ENCODE assay signal across 1 cellular context in genomic region chr17:61425682-61426481, GRCh38.
TF ChIP-seq lines count a peak whose summit lies in the region.

No MANE protein-coding gene starts in this region.

TF ChIP-seq in HepG2, 621 proteins besides CTCF, POLR2A, EP300 and RAD21 (continued from another document and continues in another):
- TF ChIP-seq, protein P1, sequence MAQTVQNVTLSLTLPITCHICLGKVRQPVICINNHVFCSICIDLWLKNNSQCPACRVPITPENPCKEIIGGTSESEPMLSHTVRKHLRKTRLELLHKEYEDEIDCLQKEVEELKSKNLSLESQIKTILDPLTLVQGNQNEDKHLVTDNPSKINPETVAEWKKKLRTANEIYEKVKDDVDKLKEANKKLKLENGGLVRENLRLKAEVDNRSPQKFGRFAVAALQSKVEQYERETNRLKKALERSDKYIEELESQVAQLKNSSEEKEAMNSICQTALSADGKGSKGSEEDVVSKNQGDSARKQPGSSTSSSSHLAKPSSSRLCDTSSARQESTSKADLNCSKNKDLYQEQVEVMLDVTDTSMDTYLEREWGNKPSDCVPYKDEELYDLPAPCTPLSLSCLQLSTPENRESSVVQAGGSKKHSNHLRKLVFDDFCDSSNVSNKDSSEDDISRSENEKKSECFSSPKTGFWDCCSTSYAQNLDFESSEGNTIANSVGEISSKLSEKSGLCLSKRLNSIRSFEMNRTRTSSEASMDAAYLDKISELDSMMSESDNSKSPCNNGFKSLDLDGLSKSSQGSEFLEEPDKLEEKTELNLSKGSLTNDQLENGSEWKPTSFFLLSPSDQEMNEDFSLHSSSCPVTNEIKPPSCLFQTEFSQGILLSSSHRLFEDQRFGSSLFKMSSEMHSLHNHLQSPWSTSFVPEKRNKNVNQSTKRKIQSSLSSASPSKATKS (CRISPR knock-in tag; IDR thresholded peaks at IDR 0.05), result no peak
- no peak for TF ChIP-seq ZNF674 (CRISPR knock-in tag; IDR thresholded peaks at IDR 0.05; ENCODE audit: low read depth)
- TF ChIP-seq BHLHE40 (IDR thresholded peaks at IDR 0.05; ENCODE audit: low read length), result no peak
- TF ChIP-seq, protein P2, sequence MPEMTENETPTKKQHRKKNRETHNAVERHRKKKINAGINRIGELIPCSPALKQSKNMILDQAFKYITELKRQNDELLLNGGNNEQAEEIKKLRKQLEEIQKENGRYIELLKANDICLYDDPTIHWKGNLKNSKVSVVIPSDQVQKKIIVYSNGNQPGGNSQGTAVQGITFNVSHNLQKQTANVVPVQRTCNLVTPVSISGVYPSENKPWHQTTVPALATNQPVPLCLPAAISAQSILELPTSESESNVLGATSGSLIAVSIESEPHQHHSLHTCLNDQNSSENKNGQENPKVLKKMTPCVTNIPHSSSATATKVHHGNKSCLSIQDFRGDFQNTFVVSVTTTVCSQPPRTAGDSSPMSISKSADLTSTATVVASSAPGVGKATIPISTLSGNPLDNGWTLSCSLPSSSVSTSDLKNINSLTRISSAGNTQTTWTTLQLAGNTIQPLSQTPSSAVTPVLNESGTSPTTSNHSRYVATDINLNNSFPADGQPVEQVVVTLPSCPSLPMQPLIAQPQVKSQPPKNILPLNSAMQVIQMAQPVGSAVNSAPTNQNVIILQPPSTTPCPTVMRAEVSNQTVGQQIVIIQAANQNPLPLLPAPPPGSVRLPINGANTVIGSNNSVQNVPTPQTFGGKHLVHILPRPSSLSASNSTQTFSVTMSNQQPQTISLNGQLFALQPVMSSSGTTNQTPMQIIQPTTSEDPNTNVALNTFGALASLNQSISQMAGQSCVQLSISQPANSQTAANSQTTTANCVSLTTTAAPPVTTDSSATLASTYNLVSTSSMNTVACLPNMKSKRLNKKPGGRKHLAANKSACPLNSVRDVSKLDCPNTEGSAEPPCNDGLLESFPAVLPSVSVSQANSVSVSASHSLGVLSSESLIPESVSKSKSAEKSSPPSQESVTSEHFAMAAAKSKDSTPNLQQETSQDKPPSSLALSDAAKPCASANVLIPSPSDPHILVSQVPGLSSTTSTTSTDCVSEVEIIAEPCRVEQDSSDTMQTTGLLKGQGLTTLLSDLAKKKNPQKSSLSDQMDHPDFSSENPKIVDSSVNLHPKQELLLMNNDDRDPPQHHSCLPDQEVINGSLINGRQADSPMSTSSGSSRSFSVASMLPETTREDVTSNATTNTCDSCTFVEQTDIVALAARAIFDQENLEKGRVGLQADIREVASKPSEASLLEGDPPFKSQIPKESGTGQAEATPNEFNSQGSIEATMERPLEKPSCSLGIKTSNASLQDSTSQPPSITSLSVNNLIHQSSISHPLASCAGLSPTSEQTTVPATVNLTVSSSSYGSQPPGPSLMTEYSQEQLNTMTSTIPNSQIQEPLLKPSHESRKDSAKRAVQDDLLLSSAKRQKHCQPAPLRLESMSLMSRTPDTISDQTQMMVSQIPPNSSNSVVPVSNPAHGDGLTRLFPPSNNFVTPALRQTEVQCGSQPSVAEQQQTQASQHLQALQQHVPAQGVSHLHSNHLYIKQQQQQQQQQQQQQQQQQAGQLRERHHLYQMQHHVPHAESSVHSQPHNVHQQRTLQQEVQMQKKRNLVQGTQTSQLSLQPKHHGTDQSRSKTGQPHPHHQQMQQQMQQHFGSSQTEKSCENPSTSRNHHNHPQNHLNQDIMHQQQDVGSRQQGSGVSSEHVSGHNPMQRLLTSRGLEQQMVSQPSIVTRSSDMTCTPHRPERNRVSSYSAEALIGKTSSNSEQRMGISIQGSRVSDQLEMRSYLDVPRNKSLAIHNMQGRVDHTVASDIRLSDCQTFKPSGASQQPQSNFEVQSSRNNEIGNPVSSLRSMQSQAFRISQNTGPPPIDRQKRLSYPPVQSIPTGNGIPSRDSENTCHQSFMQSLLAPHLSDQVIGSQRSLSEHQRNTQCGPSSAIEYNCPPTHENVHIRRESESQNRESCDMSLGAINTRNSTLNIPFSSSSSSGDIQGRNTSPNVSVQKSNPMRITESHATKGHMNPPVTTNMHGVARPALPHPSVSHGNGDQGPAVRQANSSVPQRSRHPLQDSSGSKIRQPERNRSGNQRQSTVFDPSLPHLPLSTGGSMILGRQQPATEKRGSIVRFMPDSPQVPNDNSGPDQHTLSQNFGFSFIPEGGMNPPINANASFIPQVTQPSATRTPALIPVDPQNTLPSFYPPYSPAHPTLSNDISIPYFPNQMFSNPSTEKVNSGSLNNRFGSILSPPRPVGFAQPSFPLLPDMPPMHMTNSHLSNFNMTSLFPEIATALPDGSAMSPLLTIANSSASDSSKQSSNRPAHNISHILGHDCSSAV (CRISPR knock-in tag; IDR thresholded peaks at IDR 0.05; ENCODE audit: borderline replicate concordance), result no peak
- TF ChIP-seq E2F2 (CRISPR knock-in tag; IDR thresholded peaks at IDR 0.05; ENCODE audit: borderline replicate concordance), result no peak
- TF ChIP-seq, protein P3, sequence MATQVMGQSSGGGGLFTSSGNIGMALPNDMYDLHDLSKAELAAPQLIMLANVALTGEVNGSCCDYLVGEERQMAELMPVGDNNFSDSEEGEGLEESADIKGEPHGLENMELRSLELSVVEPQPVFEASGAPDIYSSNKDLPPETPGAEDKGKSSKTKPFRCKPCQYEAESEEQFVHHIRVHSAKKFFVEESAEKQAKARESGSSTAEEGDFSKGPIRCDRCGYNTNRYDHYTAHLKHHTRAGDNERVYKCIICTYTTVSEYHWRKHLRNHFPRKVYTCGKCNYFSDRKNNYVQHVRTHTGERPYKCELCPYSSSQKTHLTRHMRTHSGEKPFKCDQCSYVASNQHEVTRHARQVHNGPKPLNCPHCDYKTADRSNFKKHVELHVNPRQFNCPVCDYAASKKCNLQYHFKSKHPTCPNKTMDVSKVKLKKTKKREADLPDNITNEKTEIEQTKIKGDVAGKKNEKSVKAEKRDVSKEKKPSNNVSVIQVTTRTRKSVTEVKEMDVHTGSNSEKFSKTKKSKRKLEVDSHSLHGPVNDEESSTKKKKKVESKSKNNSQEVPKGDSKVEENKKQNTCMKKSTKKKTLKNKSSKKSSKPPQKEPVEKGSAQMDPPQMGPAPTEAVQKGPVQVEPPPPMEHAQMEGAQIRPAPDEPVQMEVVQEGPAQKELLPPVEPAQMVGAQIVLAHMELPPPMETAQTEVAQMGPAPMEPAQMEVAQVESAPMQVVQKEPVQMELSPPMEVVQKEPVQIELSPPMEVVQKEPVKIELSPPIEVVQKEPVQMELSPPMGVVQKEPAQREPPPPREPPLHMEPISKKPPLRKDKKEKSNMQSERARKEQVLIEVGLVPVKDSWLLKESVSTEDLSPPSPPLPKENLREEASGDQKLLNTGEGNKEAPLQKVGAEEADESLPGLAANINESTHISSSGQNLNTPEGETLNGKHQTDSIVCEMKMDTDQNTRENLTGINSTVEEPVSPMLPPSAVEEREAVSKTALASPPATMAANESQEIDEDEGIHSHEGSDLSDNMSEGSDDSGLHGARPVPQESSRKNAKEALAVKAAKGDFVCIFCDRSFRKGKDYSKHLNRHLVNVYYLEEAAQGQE (IDR thresholded peaks at IDR 0.05; ENCODE audit: borderline replicate concordance in 1 of 2, low read depth in 1 of 2, low read length in 2 of 2), result no peak
- TF ChIP-seq GABPA (IDR thresholded peaks at IDR 0.05; ENCODE audit: low read depth, low read length), result no peak
- no peak for TF ChIP-seq GABPA (CRISPR knock-in tag; IDR thresholded peaks at IDR 0.05; ENCODE audit: low read depth)
- no peak for TF ChIP-seq MTF1 (CRISPR knock-in tag; IDR thresholded peaks at IDR 0.05)
- no peak for TF ChIP-seq ZMAT5 (CRISPR knock-in tag; IDR thresholded peaks at IDR 0.05; ENCODE audit: borderline replicate concordance, low read depth)
- no peak for TF ChIP-seq PHB2 (IDR thresholded peaks at IDR 0.05; ENCODE audit: partially characterized antibody)
- TF ChIP-seq ZNF367 (CRISPR knock-in tag; IDR thresholded peaks at IDR 0.05; ENCODE audit: borderline replicate concordance), result no peak
- TF ChIP-seq, protein P4, sequence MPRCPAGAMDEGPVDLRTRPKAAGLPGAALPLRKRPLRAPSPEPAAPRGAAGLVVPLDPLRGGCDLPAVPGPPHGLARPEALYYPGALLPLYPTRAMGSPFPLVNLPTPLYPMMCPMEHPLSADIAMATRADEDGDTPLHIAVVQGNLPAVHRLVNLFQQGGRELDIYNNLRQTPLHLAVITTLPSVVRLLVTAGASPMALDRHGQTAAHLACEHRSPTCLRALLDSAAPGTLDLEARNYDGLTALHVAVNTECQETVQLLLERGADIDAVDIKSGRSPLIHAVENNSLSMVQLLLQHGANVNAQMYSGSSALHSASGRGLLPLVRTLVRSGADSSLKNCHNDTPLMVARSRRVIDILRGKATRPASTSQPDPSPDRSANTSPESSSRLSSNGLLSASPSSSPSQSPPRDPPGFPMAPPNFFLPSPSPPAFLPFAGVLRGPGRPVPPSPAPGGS (CRISPR knock-in tag; IDR thresholded peaks at IDR 0.05), result no peak; the same call in 1 of the 2 replicates
- TF ChIP-seq TCF12 (IDR thresholded peaks at IDR 0.05), result no peak
- no peak for TF ChIP-seq TCF12 (CRISPR knock-in tag; IDR thresholded peaks at IDR 0.05)
- TF ChIP-seq, protein P5, sequence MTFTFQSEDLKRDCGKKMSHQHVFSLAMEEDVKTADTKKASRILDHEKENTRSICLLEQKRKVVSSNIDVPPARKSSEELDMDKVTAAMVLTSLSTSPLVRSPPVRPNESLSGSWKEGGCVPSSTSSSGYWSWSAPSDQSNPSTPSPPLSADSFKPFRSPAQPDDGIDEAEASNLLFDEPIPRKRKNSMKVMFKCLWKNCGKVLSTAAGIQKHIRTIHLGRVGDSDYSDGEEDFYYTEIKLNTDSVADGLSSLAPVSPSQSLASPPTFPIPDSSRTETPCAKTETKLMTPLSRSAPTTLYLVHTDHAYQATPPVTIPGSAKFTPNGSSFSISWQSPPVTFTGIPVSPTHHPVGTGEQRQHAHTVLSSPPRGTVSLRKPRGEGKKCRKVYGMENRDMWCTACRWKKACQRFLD (CRISPR knock-in tag; IDR thresholded peaks at IDR 0.05; ENCODE audit: borderline replicate concordance), result no peak
- TF ChIP-seq CREB1 (IDR thresholded peaks at IDR 0.05), result no peak
- TF ChIP-seq CREB1 (CRISPR knock-in tag; IDR thresholded peaks at IDR 0.05), result no peak
- TF ChIP-seq KDM5B (CRISPR knock-in tag; IDR thresholded peaks at IDR 0.05; ENCODE audit: borderline replicate concordance), result peak; percentile 73
- peak; percentile 66; the same call in 1 of the 2 replicates for TF ChIP-seq ZSCAN9 (CRISPR knock-in tag; IDR thresholded peaks at IDR 0.05; ENCODE audit: borderline replicate concordance)
- TF ChIP-seq ZNF333 (CRISPR knock-in tag; IDR thresholded peaks at IDR 0.05; ENCODE audit: borderline replicate concordance), result no peak
- peak; percentile 76 for TF ChIP-seq ZNF124 (CRISPR knock-in tag; IDR thresholded peaks at IDR 0.05)
- TF ChIP-seq HDAC6 (IDR thresholded peaks at IDR 0.05; ENCODE audit: low read depth, low read length), result no peak
- TF ChIP-seq MED1 (CRISPR knock-in tag; IDR thresholded peaks at IDR 0.05), result 0 out of 2 replicates have a peak, but pooled peaks have one; percentile 14
- no peak for TF ChIP-seq ZNF446 (CRISPR knock-in tag; IDR thresholded peaks at IDR 0.05)
- TF ChIP-seq AKAP8 (CRISPR knock-in tag; IDR thresholded peaks at IDR 0.05), result no peak
- TF ChIP-seq SOX13 (IDR thresholded peaks at IDR 0.05), result no peak
- TF ChIP-seq SOX13 (CRISPR knock-in tag; conservative IDR thresholded peaks at IDR 0.05 in 1 of 2, IDR thresholded peaks at IDR 0.05 in 1 of 2), result peak in 1 of 2 experiments; percentile 13; a peak in 1 of 4 replicates
- TF ChIP-seq SRSF4 (IDR thresholded peaks at IDR 0.05; ENCODE audit: low read depth, low read length, poor library complexity, severe bottlenecking), result no peak
- no peak for TF ChIP-seq AFF4 (CRISPR knock-in tag; IDR thresholded peaks at IDR 0.05)
- TF ChIP-seq ZNF20 (CRISPR knock-in tag; IDR thresholded peaks at IDR 0.05), result no peak
- no peak for TF ChIP-seq SETDB1 (CRISPR knock-in tag; IDR thresholded peaks at IDR 0.05; ENCODE audit: borderline replicate concordance)
- TF ChIP-seq MIER3 (CRISPR knock-in tag; IDR thresholded peaks at IDR 0.05; ENCODE audit: borderline replicate concordance), result no peak
- peak; percentile 19; the same call in 1 of the 2 replicates for TF ChIP-seq RARA (CRISPR knock-in tag; IDR thresholded peaks at IDR 0.05)
- TF ChIP-seq ZGPAT (CRISPR knock-in tag; IDR thresholded peaks at IDR 0.05), result 0 out of 2 replicates have a peak, but pooled peaks have one; percentile 11
